ENCODE assay signal across 8 cellular contexts in the genomic region with DNA sequence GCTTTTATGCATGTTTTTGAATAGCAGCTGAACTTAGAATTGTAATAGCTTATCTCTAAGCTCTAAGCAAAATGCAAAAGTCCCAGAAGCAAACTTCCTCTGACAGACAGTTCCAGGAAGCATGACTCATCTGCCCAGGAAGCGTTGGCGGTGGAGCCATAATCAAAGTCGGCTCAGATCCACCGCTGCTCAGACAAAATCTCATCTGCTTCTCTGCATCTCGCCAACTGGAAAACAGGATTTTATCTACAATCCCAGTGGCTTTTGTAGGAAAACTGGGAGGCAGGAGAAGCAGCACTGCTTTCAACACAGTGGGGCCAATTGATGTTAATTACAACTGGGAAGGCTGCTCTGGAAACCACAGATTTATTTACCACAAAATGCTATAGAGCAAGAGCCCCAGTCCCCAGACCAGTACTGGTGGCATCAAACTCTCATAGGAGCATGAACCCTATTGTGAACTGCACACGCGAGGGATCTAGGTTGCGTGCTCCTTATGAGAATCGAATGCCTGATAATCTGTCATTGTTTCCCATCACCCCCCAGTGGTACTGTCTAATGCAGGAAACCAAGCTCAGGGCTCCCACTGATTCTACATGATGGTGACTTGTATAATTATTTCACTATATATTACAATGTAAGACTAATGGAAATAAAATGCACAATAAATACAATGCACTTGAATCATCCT.
DNase-seq lines count a peak whose midpoint lies in the region; ATAC-seq lines count a peak whose summit lies in the region.

No MANE protein-coding gene starts in this region.

- peaks cover 12% of the 10 kb centered on the region for H3K36me3 Mint-ChIP-seq in activated naive CD4-positive, alpha-beta T cell treated with anti-CD3 and anti-CD28 coated beads, Interleukin-2, amount 10 ng/mL, durations not matched to agents 7 days and 5 days

- peak overlapping the region; percentile 74 for H3K4me3 ChIP-seq in SK-N-MC
- H3K4me3 ChIP-seq in aorta (ENCODE audit: low read length in 2 of 2) = no peak overlapping the region

- CTCF ChIA-PET in activated naive CD4-positive, alpha-beta T cell treated with anti-CD3 and anti-CD28 coated beads, Interleukin-2, amount 10 ng/mL, durations not matched to agents 7 days and 5 days (lab: Charles Lee) = interaction anchor here (0.7 to 0.9 kb wide), 2 partner anchors 172 to 201 kb away, joined by 3 to 4 read pairs; partner anchors contain the start of gene TRDMT1

- H3K36me3 ChIP-seq in SK-N-MC (ENCODE audit: insufficient read depth, low read length) (no peaks in the 10 kb centered on the region), aorta (ENCODE audit: control insufficient read depth in 1 of 2, insufficient read depth in 2 of 2, low read length in 1 of 2) (no peaks in the 10 kb centered on the region)

- peak overlapping the region; percentile 67 for H3K4me3 Mint-ChIP-seq in activated naive CD4-positive, alpha-beta T cell treated with anti-CD3 and anti-CD28 coated beads, Interleukin-2, amount 10 ng/mL, durations not matched to agents 7 days and 5 days

- no peaks in the 10 kb centered on the region for H3K27me3 Mint-ChIP-seq in activated naive CD4-positive, alpha-beta T cell treated with anti-CD3 and anti-CD28 coated beads, Interleukin-2, amount 10 ng/mL, durations not matched to agents 7 days and 5 days

- no peaks in the 10 kb centered on the region for H3K9me3 ChIP-seq in SK-N-MC (ENCODE audit: low read depth, low read length)
- H3K9me3 ChIP-seq in aorta (ENCODE audit: control insufficient read depth, low read length) = no peaks in the 10 kb centered on the region

- WGBS in aorta, 2 donors = 41 to 42% methylated on average over 9 of the region's 9 CpGs

- H3K27ac ChIP-seq in SK-N-MC (peak overlapping the region; percentile 91), aorta (ENCODE audit: low read depth in 1 of 2, low read length in 2 of 2) (no peak overlapping the region)

- peak overlapping the region; percentile 95 for H3K27ac Mint-ChIP-seq in activated naive CD4-positive, alpha-beta T cell treated with anti-CD3 and anti-CD28 coated beads, Interleukin-2, amount 10 ng/mL, durations not matched to agents 7 days and 5 days

- ATAC-seq in GM21576 (IDR thresholded peaks at IDR 0.05; ENCODE audit: unreplicated experiment) (peak; percentile 39), Right ventricle myocardium superior (ENCODE audit: poor library complexity) (peak; percentile 90), aorta (ENCODE audit: low FRiP score) (peak; percentile 87)

- DNase-seq in SK-N-MC (ENCODE audit: low read depth, low spot score) = peak; percentile 70
- DNase-seq in activated naive CD4-positive, alpha-beta T cell treated with anti-CD3 and anti-CD28 coated beads, Interleukin-2, amount 10 ng/mL, durations not matched to agents 7 days and 5 days = peak; percentile 80
- DNase-seq in Right ventricle myocardium superior = peak; percentile 79
- peak; percentile 60 for DNase-seq in retina
- DNase-seq in aorta = peak; percentile 77 to 82
- no peak for DNase-seq in COR-L47 (lab: John Stamatoyannopoulos, UW)
- DNase-seq in germinal center (ENCODE audit: low spot score) = no peak

- no peaks in the 10 kb centered on the region for H3K27me3 ChIP-seq in aorta (ENCODE audit: control insufficient read depth in 1 of 2, insufficient read depth in 2 of 2, low read length in 1 of 2)

- peaks cover 5% of the 10 kb centered on the region for H3K9me3 Mint-ChIP-seq in activated naive CD4-positive, alpha-beta T cell treated with anti-CD3 and anti-CD28 coated beads, Interleukin-2, amount 10 ng/mL, durations not matched to agents 7 days and 5 days

- peak overlapping the region; percentile 12 for H3K9ac ChIP-seq in SK-N-MC (ENCODE audit: insufficient read length)

- intact Hi-C loops in Right ventricle myocardium superior (cut with DNase I) (no loop called here), aorta (cut with DNase I) (loop anchor here in 1 of 2 donors (5.0 kb wide), 1 partner anchor 33 kb away; no protein-coding TSS in a partner anchor)

- no peaks in the 10 kb centered on the region for H3K4me1 ChIP-seq in aorta (ENCODE audit: control insufficient read depth in 1 of 2, insufficient read depth in 2 of 2, low read length in 2 of 2)

- H3K4me1 Mint-ChIP-seq in activated naive CD4-positive, alpha-beta T cell treated with anti-CD3 and anti-CD28 coated beads, Interleukin-2, amount 10 ng/mL, durations not matched to agents 7 days and 5 days = peaks cover 93% of the 10 kb centered on the region

Comparison
In these comparisons a context has a peak if more than half of its experiments do, and no peak if none do; other contexts are left out.
1. ATAC-seq: peak in every context shown above with its lines; median percentile 90 in Right ventricle myocardium superior; 87 in aorta; 39 in GM21576.
2. DNase-seq: peak in SK-N-MC (single experiment), activated naive CD4-positive, alpha-beta T cell treated with anti-CD3 and anti-CD28 coated beads, Interleukin-2, amount 10 ng/mL, durations not matched to agents 7 days and 5 days (single experiment), Right ventricle myocardium superior (single experiment), retina (single experiment) and aorta (2 of 2); none in COR-L47 (single experiment) and germinal center (single experiment).